ENCODE assay signal across 9 cellular contexts in the genomic region with DNA sequence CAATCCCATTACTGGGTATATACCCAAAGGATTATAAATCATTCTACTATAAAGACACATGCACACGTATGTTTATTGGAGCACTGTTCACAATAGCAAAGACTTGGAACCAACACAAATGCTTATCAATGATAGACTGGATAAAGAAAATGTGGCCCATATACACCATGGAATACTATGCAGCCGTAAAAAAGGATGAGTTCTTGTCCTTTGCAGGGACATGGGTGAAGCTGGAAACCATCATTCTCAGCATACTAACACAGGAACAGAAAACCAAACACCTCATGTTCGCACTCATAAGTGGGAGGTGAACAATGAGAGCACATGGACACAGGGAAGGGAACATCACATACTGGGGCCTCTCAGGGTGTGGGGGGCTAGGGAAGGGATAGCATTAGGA. TPM values are rescaled to one million over a fixed set of nuclear protein-coding genes. Genes with fewer than 3 reads are reported as not detected.
"Had no signal": no experiment of that assay in that cellular context is flagged by ENCODE, and none has a peak within 500 bp of the region (broad histone marks: within the 10 kb centered on the region; RNA-seq: fewer than 3 reads in every experiment).

No MANE protein-coding gene starts in this region.

RNA-seq across cellular contexts. Expression of gene ARL14, which starts 36.2 kb away (rescaled TPM):
- total RNA-seq: OCI-LY7, Right ventricle myocardium inferior, Right ventricle myocardium superior, RPMI7951, SJCRH30, SJSA1, SK-MEL-5, T-cell had no signal
- polyA plus RNA-seq: SK-N-SH had no signal
